ENCODE assay signal across 11 cellular contexts in the genomic region with DNA sequence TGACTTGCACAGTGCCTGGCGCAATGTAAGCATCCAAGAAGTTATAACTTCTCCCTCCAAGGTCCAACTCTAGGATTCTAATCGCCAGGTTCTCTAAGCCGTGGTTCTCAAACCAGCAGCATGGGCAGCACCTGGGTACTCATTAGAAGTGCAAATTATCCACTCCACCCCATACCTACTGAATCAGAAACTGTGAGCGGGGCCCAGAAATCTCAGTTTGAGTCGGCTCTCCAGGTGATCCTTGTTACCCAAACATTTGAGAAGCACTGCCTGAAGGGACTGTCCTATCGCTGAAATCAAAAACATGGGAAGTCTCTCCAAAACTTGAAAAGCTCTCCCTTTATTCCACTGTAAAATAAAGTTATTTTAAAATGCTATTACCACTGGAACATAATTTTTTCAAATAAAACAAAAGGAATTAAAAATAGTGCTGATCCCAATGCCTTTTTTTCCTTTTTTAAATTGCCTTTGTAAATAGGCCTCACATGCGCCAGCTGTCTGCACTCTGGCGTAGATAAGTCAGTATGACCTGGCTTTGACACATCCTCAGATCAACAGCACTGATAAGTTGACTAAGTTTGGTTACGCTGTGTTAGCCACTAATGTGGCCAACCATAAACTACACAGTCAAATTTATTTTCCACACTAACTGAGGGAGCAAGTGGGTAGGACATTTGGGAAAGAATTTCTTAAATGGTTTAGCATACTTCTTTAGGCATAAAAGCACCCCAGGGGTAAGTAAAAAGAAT. TPM values are rescaled to one million over a fixed set of nuclear protein-coding genes. Genes with fewer than 3 reads are reported as not detected.
DNase-seq lines count a peak whose midpoint lies in the region; ATAC-seq and FAIRE-seq lines count a peak whose summit lies in the region.
"Had no signal": no experiment of that assay in that cellular context is flagged by ENCODE, and none has a peak within 500 bp of the region (broad histone marks: within the 10 kb centered on the region; RNA-seq: fewer than 3 reads in every experiment).

No MANE protein-coding gene starts in this region.

- peak overlapping the region; percentile 56 for H3K27ac Mint-ChIP-seq in stimulated activated effector memory CD8-positive, alpha-beta T cell treated with anti-CD3 and anti-CD28 coated beads, Interleukin-12 subunit alpha, Interleukin-12 subunit beta, amount 100 ng/mL, for 72 hours

- no peak for FAIRE-seq in frontal cortex (lab: Jason Lieb, UNC)

- H3K36me3 Mint-ChIP-seq in stimulated activated effector memory CD8-positive, alpha-beta T cell treated with anti-CD3 and anti-CD28 coated beads, Interleukin-12 subunit alpha, Interleukin-12 subunit beta, amount 100 ng/mL, for 72 hours = no peaks in the 10 kb centered on the region

- H3K4me3 Mint-ChIP-seq in stimulated activated effector memory CD8-positive, alpha-beta T cell treated with anti-CD3 and anti-CD28 coated beads, Interleukin-12 subunit alpha, Interleukin-12 subunit beta, amount 100 ng/mL, for 72 hours = peak overlapping the region; percentile 36

- no peaks in the 10 kb centered on the region for H3K9me3 Mint-ChIP-seq in stimulated activated effector memory CD8-positive, alpha-beta T cell treated with anti-CD3 and anti-CD28 coated beads, Interleukin-12 subunit alpha, Interleukin-12 subunit beta, amount 100 ng/mL, for 72 hours

- H3K4me1 Mint-ChIP-seq in stimulated activated effector memory CD8-positive, alpha-beta T cell treated with anti-CD3 and anti-CD28 coated beads, Interleukin-12 subunit alpha, Interleukin-12 subunit beta, amount 100 ng/mL, for 72 hours = peaks cover 33% of the 10 kb centered on the region

- ATAC-seq in stimulated activated effector memory CD8-positive, alpha-beta T cell treated with anti-CD3 and anti-CD28 coated beads, Interleukin-12 subunit alpha, Interleukin-12 subunit beta, amount 100 ng/mL, for 72 hours = peak; percentile 100

- DNase-seq in activated effector memory CD4-positive, alpha-beta T cell treated with anti-CD3 and anti-CD28 coated beads, Interleukin-2, amount 50 U/mL, for 16 hours = peak; percentile 70
- no peak for DNase-seq in activated effector memory CD4-positive, alpha-beta T cell treated with Interleukin-2 at 50 U/mL for 16 hours
- peak; percentile 77 for DNase-seq in SK-N-DZ (ENCODE audit: low spot score)
- peak; percentile 17 for DNase-seq in dedifferentiated amniotic fluid mesenchymal stem cell (ENCODE audit: extremely low spot score)
- DNase-seq in stimulated activated effector memory CD8-positive, alpha-beta T cell treated with anti-CD3 and anti-CD28 coated beads, Interleukin-12 subunit alpha, Interleukin-12 subunit beta, amount 100 ng/mL, for 72 hours (ENCODE audit: low spot score in 2 of 2) = no peak
- no peak for DNase-seq in frontal cortex (ENCODE audit: low spot score in 2 of 2)
- no peak for DNase-seq in GM19238 (ENCODE audit: insufficient read length, low spot score)
- no peak for DNase-seq in T1000 (lab: John Stamatoyannopoulos, UW)
- DNase-seq: COR-L47, H7, NCI-H226 had no signal

RNA-seq across cellular contexts. Expression of gene CTR9, which starts 8.4 kb away (rescaled TPM):
- polyA plus RNA-seq in SK-N-DZ (2014; cell fraction: cytosol; rRNA removed) = 13.2 and 16.4 TPM in 2 replicates
- 9.6 and 19.8 TPM in 2 replicates for polyA plus RNA-seq in SK-N-DZ (2014; cell fraction: nucleus; rRNA removed)
- total RNA-seq in frontal cortex = 39.9 TPM

RNA-seq across cellular contexts. Expression of gene IRAG1, which starts 49.1 kb away (rescaled TPM):
- polyA plus RNA-seq in SK-N-DZ (2014; cell fraction: cytosol; rRNA removed) = 2.8 and 3.1 TPM in 2 replicates
- polyA plus RNA-seq in SK-N-DZ (2014; cell fraction: nucleus; rRNA removed) = 8.2 and 9.2 TPM in 2 replicates
- 1.6 TPM for total RNA-seq in frontal cortex

Comparison
In these comparisons a context has a peak if more than half of its experiments do, and no peak if none do; other contexts are left out.
1. DNase-seq: peak in activated effector memory CD4-positive, alpha-beta T cell treated with anti-CD3 and anti-CD28 coated beads, Interleukin-2, amount 50 U/mL, for 16 hours (single experiment), SK-N-DZ (single experiment) and dedifferentiated amniotic fluid mesenchymal stem cell (single experiment); none in activated effector memory CD4-positive, alpha-beta T cell treated with Interleukin-2 at 50 U/mL for 16 hours (single experiment), stimulated activated effector memory CD8-positive, alpha-beta T cell treated with anti-CD3 and anti-CD28 coated beads, Interleukin-12 subunit alpha, Interleukin-12 subunit beta, amount 100 ng/mL, for 72 hours (0 of 2), frontal cortex (0 of 2), GM19238 (single experiment) and T1000 (single experiment).